ENCODE assay signal across 8 cellular contexts in genomic region chr6:149716584-149716983, GRCh38. TPM values are rescaled to one million over a fixed set of nuclear protein-coding genes. Genes with fewer than 3 reads are reported as not detected.
DNase-seq lines count a peak whose midpoint lies in the region; ATAC-seq and TF ChIP-seq lines count a peak whose summit lies in the region.

No MANE protein-coding gene starts in this region.

- H3K27ac ChIP-seq in KOPT-K1 (ENCODE audit: low read depth, low read length, poor library complexity, severe bottlenecking): peak overlapping the region; percentile 44
- peak overlapping the region; percentile 97 for H3K27ac ChIP-seq in naive thymus-derived CD4-positive, alpha-beta T cell (ENCODE audit: low read depth, low read length)

- H3K27ac Mint-ChIP-seq in CD14-positive monocyte (peak overlapping the region in 6 of 7 donors; percentile 75 to 94 (median 80)), chondrocyte (ENCODE audit: unreplicated experiment) (peak overlapping the region; percentile 86)
- peak overlapping the region; percentile 72 to 99 (median 94) for H3K27ac Mint-ChIP-seq in naive thymus-derived CD4-positive, alpha-beta T cell

- H3K9me3 ChIP-seq in KOPT-K1 (ENCODE audit: insufficient read depth, low read length, poor library complexity, severe bottlenecking): no peaks in the 10 kb centered on the region
- no peaks in the 10 kb centered on the region for H3K9me3 ChIP-seq in naive thymus-derived CD4-positive, alpha-beta T cell (ENCODE audit: control insufficient read depth in 2 of 3, low read length in 3 of 3)

- DNase-seq in CD14-positive monocyte (ENCODE audit: low spot score): no peak
- no peak for DNase-seq in chondrocyte (ENCODE audit: low spot score)
- DNase-seq in naive thymus-derived CD4-positive, alpha-beta T cell: no peak
- no peak for DNase-seq in cerebellum (ENCODE audit: low spot score)
- DNase-seq in NCI-H1436 (lab: John Stamatoyannopoulos, UW): no peak

- peaks cover 3 to 12% of the 10 kb centered on the region in 2 donors for H3K36me3 Mint-ChIP-seq in CD14-positive monocyte
- H3K36me3 Mint-ChIP-seq in chondrocyte (ENCODE audit: low read depth): no peaks in the 10 kb centered on the region
- peaks cover 0 to 15% (median 0%) of the 10 kb centered on the region in 5 donors for H3K36me3 Mint-ChIP-seq in naive thymus-derived CD4-positive, alpha-beta T cell

- POLR2A ChIA-PET in naive thymus-derived CD4-positive, alpha-beta T cell (lab: Charles Lee): interaction anchor here (0.6 to 4.6 kb wide), 10 partner anchors 18 to 171 kb away, joined by 3 to 67 read pairs (median 3); partner anchors contain the start of genes GINM1, LRP11, NUP43 and PCMT1

- H3K4me3 ChIP-seq in naive thymus-derived CD4-positive, alpha-beta T cell (ENCODE audit: low read length): peak overlapping the region; percentile 72

- peaks cover 11 to 19% of the 10 kb centered on the region in 2 donors for H3K4me1 ChIP-seq in naive thymus-derived CD4-positive, alpha-beta T cell (ENCODE audit: control insufficient read depth in 2 of 2, insufficient read depth in 2 of 2, low read length in 2 of 2)

- no peak for ATAC-seq in naive thymus-derived CD4-positive, alpha-beta T cell
- no peak for ATAC-seq in HG03378 (IDR thresholded peaks at IDR 0.05; ENCODE audit: unreplicated experiment)
- ATAC-seq in HG02981 (IDR thresholded peaks at IDR 0.05; ENCODE audit: unreplicated experiment): no peak

- H3K4me3 Mint-ChIP-seq in CD14-positive monocyte (peak overlapping the region; percentile 96), chondrocyte (ENCODE audit: unreplicated experiment) (peak overlapping the region; percentile 87)
- peak overlapping the region; percentile 89 to 99 (median 94) for H3K4me3 Mint-ChIP-seq in naive thymus-derived CD4-positive, alpha-beta T cell

- peaks cover 13% of the 10 kb centered on the region; the same call in 1 of the 2 replicates for H3K36me3 ChIP-seq in KOPT-K1 (ENCODE audit: insufficient read depth, low read length)
- H3K36me3 ChIP-seq in naive thymus-derived CD4-positive, alpha-beta T cell (ENCODE audit: control insufficient read depth in 2 of 3, insufficient read depth in 3 of 3, low read length in 3 of 3): peaks cover 0 to 10% (median 0%) of the 10 kb centered on the region in 3 experiments

- TF ChIP-seq CTCF in CD14-positive monocyte (IDR thresholded peaks at IDR 0.05) (no peak), chondrocyte (IDR thresholded peaks at IDR 0.05) (no peak)

- H3K27me3 ChIP-seq in naive thymus-derived CD4-positive, alpha-beta T cell (ENCODE audit: control insufficient read depth in 2 of 2, insufficient read depth in 2 of 2, low read length in 2 of 2): no peaks in the 10 kb centered on the region

- intact Hi-C loops in CD14-positive monocyte (cut with micrococcal nuclease): loop anchor here (5.0 kb wide), 1 partner anchor 36 kb away; no protein-coding TSS in a partner anchor
- intact Hi-C loops in naive thymus-derived CD4-positive, alpha-beta T cell (cut with micrococcal nuclease): loop anchor here in 1 of 2 donors (10.0 kb wide), 2 partner anchors 288 to 692 kb away; no protein-coding TSS in a partner anchor

- peaks cover 22% of the 10 kb centered on the region for H3K4me1 Mint-ChIP-seq in CD14-positive monocyte
- peaks cover 33% of the 10 kb centered on the region for H3K4me1 Mint-ChIP-seq in chondrocyte (ENCODE audit: low read depth)
- H3K4me1 Mint-ChIP-seq in naive thymus-derived CD4-positive, alpha-beta T cell: peaks cover 23 to 56% (median 49%) of the 10 kb centered on the region in 7 donors

- CTCF ChIA-PET in naive thymus-derived CD4-positive, alpha-beta T cell (lab: Charles Lee): interaction anchor here (2.1 kb wide), 1 partner anchor 170 kb away, joined by 12 read pairs; the partner anchor contains the start of gene PPIL4

- peaks cover 0 to 2% (median 2%) of the 10 kb centered on the region in 3 donors for H3K27me3 Mint-ChIP-seq in CD14-positive monocyte (ENCODE audit: low read depth in 3 of 3)
- no peaks in the 10 kb centered on the region for H3K27me3 Mint-ChIP-seq in chondrocyte (ENCODE audit: low read depth)
- H3K27me3 Mint-ChIP-seq in naive thymus-derived CD4-positive, alpha-beta T cell: no peaks in the 10 kb centered on the region

- H3K9me3 Mint-ChIP-seq in CD14-positive monocyte (no peaks in the 10 kb centered on the region), chondrocyte (ENCODE audit: low read depth) (no peaks in the 10 kb centered on the region)
- H3K9me3 Mint-ChIP-seq in naive thymus-derived CD4-positive, alpha-beta T cell: peaks cover 0 to 3% (median 0%) of the 10 kb centered on the region in 11 donors

RNA-seq across cellular contexts. Expression of gene LATS1, which starts 1.3 kb away (rescaled TPM):
- polyA plus RNA-seq in CD14-positive monocyte: 10 to 100 TPM in 1 of 2 donors, 1 to 10 TPM in 1; 5.2 to 10.3 TPM
- total RNA-seq in chondrocyte (32.3 to 34.6 TPM (median 34.6 TPM) in 3 replicates), cerebellum (41.4 TPM)
- total RNA-seq in naive thymus-derived CD4-positive, alpha-beta T cell: 10 to 100 TPM; 33.3 to 49.5 (median 44.6) TPM
- 10 to 100 TPM; 14.2 to 17.7 TPM for polyA plus RNA-seq in naive thymus-derived CD4-positive, alpha-beta T cell

RNA-seq across cellular contexts. Expression of gene NUP43, which starts 29.7 kb away (rescaled TPM):
- polyA plus RNA-seq in CD14-positive monocyte: 1 to 10 TPM; 4.5 to 7.2 TPM
- total RNA-seq in chondrocyte (28.1 to 41.8 TPM (median 33.9 TPM) in 3 replicates), cerebellum (25.4 TPM)
- 10 to 100 TPM; 14.0 to 70.7 (median 60.2) TPM for total RNA-seq in naive thymus-derived CD4-positive, alpha-beta T cell
- polyA plus RNA-seq in naive thymus-derived CD4-positive, alpha-beta T cell: 1 to 10 TPM; 5.1 to 6.6 TPM

RNA-seq across cellular contexts. Expression of gene PCMT1, which starts 33.0 kb away (rescaled TPM):
- polyA plus RNA-seq in CD14-positive monocyte: 100 to 1,000 TPM; 262 to 315 TPM
- total RNA-seq in chondrocyte (83.4 to 88.8 TPM (median 84.8 TPM) in 3 replicates), cerebellum (78.8 TPM)
- 10 to 100 TPM; 26.6 to 84.9 (median 47.1) TPM for total RNA-seq in naive thymus-derived CD4-positive, alpha-beta T cell
- polyA plus RNA-seq in naive thymus-derived CD4-positive, alpha-beta T cell: 100 to 1,000 TPM; 132 to 135 TPM
